8 cellular contexts compared by ENCODE assay signal in genomic region chr9:136842380-136842948, GRCh38. TPM values are rescaled to one million over a fixed set of nuclear protein-coding genes. Genes with fewer than 3 reads are reported as not detected.
DNase-seq lines count a peak whose midpoint lies in the region; ATAC-seq lines count a peak whose summit lies in the region.
"Not testable (repeated sequence)": the region's sequence is repeated elsewhere in the genome, so short reads cannot be mapped to it uniquely, and the experiment has no call there.

Gene AJM1, plus strand, starts transcription at chr9:136842478. Its CDS starts 1,937 bp downstream, at chr9:136844415.

- peak within 1 kb of the TSS; percentile 27 for H3K27ac Mint-ChIP-seq in activated CD4-positive, alpha-beta T cell treated with anti-CD3 and anti-CD28 coated beads, Interleukin-2, amount 10 ng/mL, durations not matched to agents 7 days and 5 days

- peak within 1 kb of the TSS; percentile 75 for H3K4me3 Mint-ChIP-seq in activated CD4-positive, alpha-beta T cell treated with anti-CD3 and anti-CD28 coated beads, Interleukin-2, amount 10 ng/mL, durations not matched to agents 7 days and 5 days

- H3K27me3 Mint-ChIP-seq in activated CD4-positive, alpha-beta T cell treated with anti-CD3 and anti-CD28 coated beads, Interleukin-2, amount 10 ng/mL, durations not matched to agents 7 days and 5 days = peaks cover 11% of the 10 kb centered on the region

- POLR2A ChIA-PET in activated CD4-positive, alpha-beta T cell treated with anti-CD3 and anti-CD28 coated beads, Interleukin-2, amount 10 ng/mL, durations not matched to agents 7 days and 5 days (lab: Charles Lee) = interaction anchor here (0.6 to 0.7 kb wide), 2 partner anchors 52 to 318 kb away, joined by 3 read pairs; partner anchors contain the start of gene TMEM141

- peak within 1 kb of the TSS; percentile 94 for H3K27ac ChIP-seq in cingulate gyrus (ENCODE audit: low read depth, low read length)

- peaks cover 16% of the 10 kb centered on the region for H3K4me1 Mint-ChIP-seq in activated CD4-positive, alpha-beta T cell treated with anti-CD3 and anti-CD28 coated beads, Interleukin-2, amount 10 ng/mL, durations not matched to agents 7 days and 5 days

- not testable (repeated sequence) for H3K36me3 Mint-ChIP-seq in activated CD4-positive, alpha-beta T cell treated with anti-CD3 and anti-CD28 coated beads, Interleukin-2, amount 10 ng/mL, durations not matched to agents 7 days and 5 days (ENCODE audit: low read depth)

- CTCF ChIA-PET in activated CD4-positive, alpha-beta T cell treated with anti-CD3 and anti-CD28 coated beads, Interleukin-2, amount 10 ng/mL, durations not matched to agents 7 days and 5 days (lab: Charles Lee) = interaction anchor here (0.6 to 3.2 kb wide), 52 partner anchors 9 to 247 kb away, joined by 3 to 23 read pairs (median 4); partner anchors contain the start of genes ABCA2, CLIC3, FBXW5 and MAMDC4

- intact Hi-C loops in left colon (cut with DNase I, micrococcal nuclease) = not testable (repeated sequence)

- DNase-seq in Ammon's horn (ENCODE audit: low spot score) (peak; percentile 90), NCI-H69 (lab: John Stamatoyannopoulos, UW) (peak; percentile 86), left colon (peak; percentile 67 to 85)
- peak; percentile 82 for DNase-seq in activated CD4-positive, alpha-beta T cell treated with anti-CD3 and anti-CD28 coated beads, Interleukin-2, amount 10 ng/mL, durations not matched to agents 7 days and 5 days
- DNase-seq in stimulated activated CD4-positive, alpha-beta T cell treated with anti-CD3 and anti-CD28 coated beads, Interleukin-15, amount 100 ng/mL, for 48 hours (ENCODE audit: low read depth in 2 of 2) = peak; percentile 61 to 73

- H3K9me3 Mint-ChIP-seq in activated CD4-positive, alpha-beta T cell treated with anti-CD3 and anti-CD28 coated beads, Interleukin-2, amount 10 ng/mL, durations not matched to agents 7 days and 5 days = not testable (repeated sequence)

- ATAC-seq in GM19328 (IDR thresholded peaks at IDR 0.05; ENCODE audit: unreplicated experiment) = peak; percentile 69
- peak; percentile 46 for ATAC-seq in HG03457 (IDR thresholded peaks at IDR 0.05; ENCODE audit: unreplicated experiment)
- ATAC-seq in left colon = peak; percentile 44

RNA-seq across cellular contexts. Expression of gene AJM1, which starts in this region (rescaled TPM):
- 1 to 10 TPM; 4.0 to 4.1 TPM for total RNA-seq in activated CD4-positive, alpha-beta T cell treated with anti-CD3 and anti-CD28 coated beads, Interleukin-2, amount 10 ng/mL, durations not matched to agents 7 days and 5 days
- total RNA-seq in left colon = 10 to 100 TPM; 10.4 to 11.1 TPM

Comparison
In these comparisons a context has a peak if more than half of its experiments do, and no peak if none do; other contexts are left out.
1. Peak in every context shown above with its lines: DNase-seq, ATAC-seq and H3K27ac ChIP-seq.